ENCODE assay signal across 8 cellular contexts in genomic region chr17:72592242-72592966, GRCh38.
DNase-seq lines count a peak whose midpoint lies in the region; ATAC-seq, FAIRE-seq and TF ChIP-seq lines count a peak whose summit lies in the region.

No MANE protein-coding gene starts in this region.

- H3K4me3 Mint-ChIP-seq in activated CD8-positive, alpha-beta T cell treated with anti-CD3 and anti-CD28 coated beads, Interleukin-2, amount 10 ng/mL, durations not matched to agents 7 days and 5 days: peak overlapping the region; percentile 81

- FAIRE-seq in GM12891 (lab: Jason Lieb, UNC) (no peak), endothelial cell of umbilical vein (lab: Jason Lieb, UNC) (no peak)

- no peak overlapping the region for H3K27ac Mint-ChIP-seq in activated CD8-positive, alpha-beta T cell treated with anti-CD3 and anti-CD28 coated beads, Interleukin-2, amount 10 ng/mL, durations not matched to agents 7 days and 5 days

- H3K27me3 ChIP-seq in endothelial cell of umbilical vein (ENCODE audit: control insufficient read depth in 2 of 2, insufficient read depth in 2 of 2, low read length in 2 of 2): peaks cover 7 to 10% of the 10 kb centered on the region in 2 experiments

- H3K36me3 ChIP-seq in endothelial cell of umbilical vein (ENCODE audit: control insufficient read depth in 2 of 2, extremely low read depth in 1 of 2, insufficient read depth in 2 of 2, low read length in 2 of 2) (no peaks in the 10 kb centered on the region), mesodermal cell (ENCODE audit: control insufficient read depth, insufficient read depth, low read length) (no peaks in the 10 kb centered on the region)

- no peaks in the 10 kb centered on the region for H3K79me2 ChIP-seq in endothelial cell of umbilical vein (ENCODE audit: control insufficient read depth, insufficient read depth, low read length)

- dilution Hi-C loops in endothelial cell of umbilical vein (cut with MboI; ENCODE audit: extremely low pct_ligation_motif_present, low sequenced_read_pairs): no loop called here

- TF ChIP-seq POLR2A in GM12891 (IDR thresholded peaks at IDR 0.05; ENCODE audit: low read depth, low read length) (peak; percentile 75), endothelial cell of umbilical vein (IDR thresholded peaks at IDR 0.05; ENCODE audit: low read depth, low read length) (no peak)

- no peaks in the 10 kb centered on the region for H3K9me1 ChIP-seq in endothelial cell of umbilical vein (replicated peaks; ENCODE audit: control insufficient read depth, extremely low read depth, insufficient read depth, low read length)

- POLR2A ChIA-PET in activated CD8-positive, alpha-beta T cell treated with anti-CD3 and anti-CD28 coated beads, Interleukin-2, amount 10 ng/mL, durations not matched to agents 7 days and 5 days (lab: Charles Lee): interaction anchor here (0.6 to 2.0 kb wide), 2 partner anchors 128 to 477 kb away, joined by 3 to 10 read pairs; no protein-coding TSS in a partner anchor
- POLR2A ChIA-PET in endothelial cell of umbilical vein (lab: Charles Lee): no interaction called here

- DNase-seq in GM12891 (ENCODE audit: insufficient read length, low spot score) (peak; percentile 56), NCI-H226 (peak; percentile 33), endothelial cell of umbilical vein (ENCODE audit: low read depth, low spot score) (no peak), NK-92 (lab: John Stamatoyannopoulos, UW; ENCODE audit: unreplicated experiment) (no peak)
- peak; percentile 74 for DNase-seq in activated CD8-positive, alpha-beta T cell treated with anti-CD3 and anti-CD28 coated beads, Interleukin-2, amount 10 ng/mL, durations not matched to agents 7 days and 5 days
- peak; percentile 8 for DNase-seq in stimulated activated CD8-positive, alpha-beta memory T cell treated with anti-CD3 and anti-CD28 coated beads, Interleukin-15, amount 100 ng/mL, for 1 hour (ENCODE audit: low read depth)

- no peaks in the 10 kb centered on the region for H3K9me3 ChIP-seq in endothelial cell of umbilical vein (replicated peaks; ENCODE audit: control insufficient read depth, insufficient read depth, low read length)
- no peaks in the 10 kb centered on the region for H3K9me3 ChIP-seq in mesodermal cell (ENCODE audit: control insufficient read depth, low read length)

- H2AFZ ChIP-seq in endothelial cell of umbilical vein (ENCODE audit: low read depth, low read length): peak overlapping the region; percentile 79

- no TSS peak for BruUV-seq in endothelial cell of umbilical vein (replicated peaks; lab: Mats Ljungman, UMichigan)

- no peak overlapping the region for H3K27ac ChIP-seq in endothelial cell of umbilical vein (ENCODE audit: insufficient read depth, low read depth, low read length)
- no peak overlapping the region for H3K27ac ChIP-seq in mesodermal cell (ENCODE audit: low read depth, low read length, severe bottlenecking)

- H3K4me1 ChIP-seq in endothelial cell of umbilical vein (ENCODE audit: control insufficient read depth, extremely low read depth, insufficient read depth, low read length) (peaks cover 4% of the 10 kb centered on the region), mesodermal cell (ENCODE audit: control insufficient read depth, insufficient read depth, low read length, poor library complexity, severe bottlenecking) (peaks cover 15% of the 10 kb centered on the region)

- H3K4me3 ChIP-seq in endothelial cell of umbilical vein (replicated peaks in 1 of 3; ENCODE audit: insufficient read depth in 1 of 3, low read depth in 1 of 3, low read length in 3 of 3) (peak overlapping the region in 2 of 3 experiments; percentile 19 to 40), mesodermal cell (ENCODE audit: extremely low read depth, insufficient read depth, low read length, poor library complexity, severe bottlenecking) (peak overlapping the region; percentile 64)

- intact Hi-C loops in endothelial cell of umbilical vein (cut with micrococcal nuclease): no loop called here

- 0 to 1% methylated on average over 42 to 55 of the region's 71 CpGs for WGBS in mesodermal cell (ENCODE audit: insufficient coverage in 2 of 2), 2 experiments

- H3K36me3 Mint-ChIP-seq in activated CD8-positive, alpha-beta T cell treated with anti-CD3 and anti-CD28 coated beads, Interleukin-2, amount 10 ng/mL, durations not matched to agents 7 days and 5 days (ENCODE audit: low read depth): no peaks in the 10 kb centered on the region

- H3K4me1 Mint-ChIP-seq in activated CD8-positive, alpha-beta T cell treated with anti-CD3 and anti-CD28 coated beads, Interleukin-2, amount 10 ng/mL, durations not matched to agents 7 days and 5 days (ENCODE audit: low read depth): peaks cover 27% of the 10 kb centered on the region

- H4K20me1 ChIP-seq in endothelial cell of umbilical vein (replicated peaks; ENCODE audit: control insufficient read depth, extremely low read depth, insufficient read depth, low read length): no peaks in the 10 kb centered on the region

- CTCF ChIA-PET in activated CD8-positive, alpha-beta T cell treated with anti-CD3 and anti-CD28 coated beads, Interleukin-2, amount 10 ng/mL, durations not matched to agents 7 days and 5 days (lab: Charles Lee): interaction anchor here (1.2 to 2.5 kb wide), 4 partner anchors 32 to 135 kb away, joined by 3 to 9 read pairs (median 6); no protein-coding TSS in a partner anchor
- CTCF ChIA-PET in endothelial cell of umbilical vein (lab: Charles Lee): interaction anchor here (0.7 to 1.5 kb wide), 2 partner anchors 10 to 36 kb away, joined by 3 read pairs; no protein-coding TSS in a partner anchor

- peaks cover 69% of the 10 kb centered on the region for H3K27me3 Mint-ChIP-seq in activated CD8-positive, alpha-beta T cell treated with anti-CD3 and anti-CD28 coated beads, Interleukin-2, amount 10 ng/mL, durations not matched to agents 7 days and 5 days (ENCODE audit: low read depth)

- H3K4me2 ChIP-seq in endothelial cell of umbilical vein (ENCODE audit: insufficient read depth, low read length): peak overlapping the region; percentile 43

- no peaks in the 10 kb centered on the region for H3K9me3 Mint-ChIP-seq in activated CD8-positive, alpha-beta T cell treated with anti-CD3 and anti-CD28 coated beads, Interleukin-2, amount 10 ng/mL, durations not matched to agents 7 days and 5 days (ENCODE audit: insufficient read depth)

- TF ChIP-seq CTCF in endothelial cell of umbilical vein (IDR thresholded peaks at IDR 0.05; ENCODE audit: extremely low read depth in 1 of 2, insufficient read depth in 1 of 2, low read depth in 1 of 2, low read length in 2 of 2): no peak

- peak; percentile 66 for ATAC-seq in HG02763 (IDR thresholded peaks at IDR 0.05; ENCODE audit: unreplicated experiment)
- peak; percentile 90 for ATAC-seq in activated CD8-positive, alpha-beta T cell treated with anti-CD3 and anti-CD28 coated beads, Interleukin-2, amount 10 ng/mL, durations not matched to agents 7 days and 5 days

- no peak overlapping the region for H3K9ac ChIP-seq in endothelial cell of umbilical vein (replicated peaks; ENCODE audit: extremely low read depth, insufficient read depth, low read length)

TF ChIP-seq in GM12891, 5 proteins besides CTCF, POLR2A, EP300 and RAD21:
- TF ChIP-seq TAF1 (IDR thresholded peaks at IDR 0.05; ENCODE audit: low read depth, low read length): no peak
- no peak for TF ChIP-seq POU2F2 (IDR thresholded peaks at IDR 0.05; ENCODE audit: low read depth, low read length)
- TF ChIP-seq SPI1 (IDR thresholded peaks at IDR 0.05; ENCODE audit: low read depth, low read length): no peak
- no peak for TF ChIP-seq PAX5 (IDR thresholded peaks at IDR 0.05; ENCODE audit: insufficient read depth, low read length, severe bottlenecking)
- no peak for TF ChIP-seq POLR2AphosphoS5 (IDR thresholded peaks at IDR 0.05; ENCODE audit: low read depth, low read length)

TF ChIP-seq in endothelial cell of umbilical vein, 7 proteins besides CTCF, POLR2A, EP300 and RAD21:
- no peak for TF ChIP-seq JUN (IDR thresholded peaks at IDR 0.05; ENCODE audit: borderline replicate concordance, insufficient read depth, insufficient read length, low read depth)
- no peak for TF ChIP-seq MAX (IDR thresholded peaks at IDR 0.05; ENCODE audit: insufficient read depth, insufficient read length)
- no peak for TF ChIP-seq EZH2 (IDR thresholded peaks at IDR 0.05; ENCODE audit: borderline replicate concordance, low read depth, low read length, severe bottlenecking)
- TF ChIP-seq FOS (IDR thresholded peaks at IDR 0.05; ENCODE audit: borderline replicate concordance, insufficient read depth, low read length): no peak
- TF ChIP-seq POLR2AphosphoS5 (IDR thresholded peaks at IDR 0.05; ENCODE audit: insufficient read depth, low read depth, low read length): no peak
- no peak for TF ChIP-seq MYC (IDR thresholded peaks at IDR 0.05; ENCODE audit: low read depth, low read length)
- TF ChIP-seq GATA2 (IDR thresholded peaks at IDR 0.05; ENCODE audit: insufficient read depth, insufficient read length, low read depth, low read length): no peak

Comparison
In these comparisons a context has a peak if more than half of its experiments do, and no peak if none do; other contexts are left out.
1. DNase-seq: peak in GM12891 (single experiment), NCI-H226 (single experiment), activated CD8-positive, alpha-beta T cell treated with anti-CD3 and anti-CD28 coated beads, Interleukin-2, amount 10 ng/mL, durations not matched to agents 7 days and 5 days (single experiment) and stimulated activated CD8-positive, alpha-beta memory T cell treated with anti-CD3 and anti-CD28 coated beads, Interleukin-15, amount 100 ng/mL, for 1 hour (single experiment); none in endothelial cell of umbilical vein (single experiment) and NK-92 (single experiment).